In the genomic region with DNA sequence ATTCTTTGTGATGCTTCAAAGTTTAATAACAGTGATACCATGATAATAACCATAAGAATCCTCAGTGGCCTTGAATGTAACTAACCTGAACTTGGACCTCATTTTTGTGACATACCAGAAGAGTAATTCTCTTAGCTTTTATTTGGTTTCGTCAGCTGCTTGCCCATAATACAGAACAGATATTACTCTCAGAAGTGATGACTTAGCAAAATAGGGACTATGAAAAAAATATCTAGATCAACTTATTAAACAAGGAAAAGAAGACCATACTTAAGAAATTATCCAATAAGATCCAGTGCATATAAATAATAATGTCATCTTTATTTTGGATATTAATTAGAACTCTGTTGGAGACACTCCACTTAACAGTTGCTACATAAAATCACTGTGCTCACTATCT, we compare ENCODE assay signal across 2 cellular contexts.
TF ChIP-seq lines count a peak whose summit lies in the region.

No MANE protein-coding gene starts in this region.

TF ChIP-seq in HepG2, 621 proteins besides CTCF, POLR2A, EP300 and RAD21 (continued from another document):
- TF ChIP-seq PTBP1 (IDR thresholded peaks at IDR 0.05; ENCODE audit: low read depth, low read length, poor library complexity, severe bottlenecking): no peak
- TF ChIP-seq MAFF (IDR thresholded peaks at IDR 0.05; ENCODE audit: low read depth, low read length): peak; percentile 87

TF ChIP-seq in H1, 55 proteins besides CTCF, POLR2A, EP300 and RAD21 (continued from another document):
- TF ChIP-seq CREB1 (IDR thresholded peaks at IDR 0.05) (no peak), SIN3A (conservative IDR thresholded peaks at IDR 0.05 in 1 of 2, IDR thresholded peaks at IDR 0.05 in 1 of 2; ENCODE audit: low read depth in 1 of 2, low read length in 2 of 2) (no peak), YY1 (IDR thresholded peaks at IDR 0.05; ENCODE audit: low read depth, low read length) (no peak), SUZ12 (IDR thresholded peaks at IDR 0.05; ENCODE audit: low read length) (no peak), SP1 (IDR thresholded peaks at IDR 0.05; ENCODE audit: low read depth, low read length) (no peak)
